1 cellular context compared by ENCODE assay signal in genomic region chr14:37594238-37594915, GRCh38.
TF ChIP-seq lines count a peak whose summit lies in the region.

No MANE protein-coding gene starts in this region.

TF ChIP-seq in HepG2, 621 proteins besides CTCF, POLR2A, EP300 and RAD21 (continued from another document and continues in another):
- TF ChIP-seq DZIP1 (CRISPR knock-in tag; IDR thresholded peaks at IDR 0.05) (peak; percentile 43; the same call in 1 of the 2 replicates), ZNF576 (CRISPR knock-in tag; IDR thresholded peaks at IDR 0.05) (peak; percentile 86; the same call in 1 of the 2 replicates), IKZF4 (CRISPR knock-in tag; IDR thresholded peaks at IDR 0.05; ENCODE audit: borderline replicate concordance, low read depth, not compliant biosample characterization) (no peak), ZNF784 (CRISPR knock-in tag; IDR thresholded peaks at IDR 0.05; ENCODE audit: borderline replicate concordance) (peak; percentile 85), ZNF256 (CRISPR knock-in tag; conservative IDR thresholded peaks at IDR 0.05) (no peak; the same call in 1 of the 2 replicates), KLF11 (CRISPR knock-in tag; IDR thresholded peaks at IDR 0.05) (peak; percentile 34; the same call in 1 of the 2 replicates), TIGD3 (CRISPR knock-in tag; IDR thresholded peaks at IDR 0.05; ENCODE audit: borderline replicate concordance) (no peak; the same call in 1 of the 2 replicates), AGO2 (optimal IDR thresholded peaks at IDR 0.05; ENCODE audit: low read depth, low read length) (peak; percentile 85), NFIB (CRISPR knock-in tag; IDR thresholded peaks at IDR 0.05; ENCODE audit: borderline replicate concordance) (no peak), MXD1 (CRISPR knock-in tag; IDR thresholded peaks at IDR 0.05) (peak; percentile 87; the same call in 1 of the 2 replicates), ZNF343 (CRISPR knock-in tag; IDR thresholded peaks at IDR 0.05) (no peak), KDM4B (CRISPR knock-in tag; IDR thresholded peaks at IDR 0.05) (peak; percentile 32; the same call in 1 of the 2 replicates), ZNF282 (IDR thresholded peaks at IDR 0.05; ENCODE audit: partially characterized antibody) (no peak), ZNF841 (CRISPR knock-in tag; IDR thresholded peaks at IDR 0.05; ENCODE audit: borderline replicate concordance) (no peak), SOX6 (IDR thresholded peaks at IDR 0.05) (no peak), SOX6 (CRISPR knock-in tag; IDR thresholded peaks at IDR 0.05) (peak; percentile 84), ZNF629 (CRISPR knock-in tag; conservative IDR thresholded peaks at IDR 0.05) (no peak; the same call in 1 of the 2 replicates), MED8 (CRISPR knock-in tag; IDR thresholded peaks at IDR 0.05; ENCODE audit: insufficient replicate concordance) (peak; percentile 40), HNRNPL (IDR thresholded peaks at IDR 0.05; ENCODE audit: low read depth, low read length) (no peak), TRIM22 (IDR thresholded peaks at IDR 0.05) (no peak), THRA (CRISPR knock-in tag; IDR thresholded peaks at IDR 0.05; ENCODE audit: borderline replicate concordance) (peak; percentile 59; the same call in 1 of the 2 replicates), TEAD3 (CRISPR knock-in tag; optimal IDR thresholded peaks at IDR 0.05; ENCODE audit: borderline replicate concordance) (peak; percentile 69), FOSL2 (CRISPR knock-in tag; IDR thresholded peaks at IDR 0.05) (peak; percentile 27; the same call in 1 of the 2 replicates), JDP2 (CRISPR knock-in tag; IDR thresholded peaks at IDR 0.05; ENCODE audit: borderline replicate concordance) (no peak), TFDP2 (CRISPR knock-in tag; IDR thresholded peaks at IDR 0.05) (peak; percentile 57; the same call in 1 of the 2 replicates), KAT8 (CRISPR knock-in tag; IDR thresholded peaks at IDR 0.05) (peak; percentile 60), PHF20 (CRISPR knock-in tag; IDR thresholded peaks at IDR 0.05) (no peak), ZNF382 (CRISPR knock-in tag; IDR thresholded peaks at IDR 0.05; ENCODE audit: borderline replicate concordance) (no peak), SMC3 (IDR thresholded peaks at IDR 0.05; ENCODE audit: low read length) (peak; percentile 99), ISX (CRISPR knock-in tag; conservative IDR thresholded peaks at IDR 0.05) (peak; percentile 82), NRL (CRISPR knock-in tag; IDR thresholded peaks at IDR 0.05; ENCODE audit: borderline replicate concordance) (peak; percentile 84; the same call in 1 of the 2 replicates), ZNF337 (CRISPR knock-in tag; IDR thresholded peaks at IDR 0.05; ENCODE audit: borderline replicate concordance, low read depth) (0 out of 2 replicates have a peak, but pooled peaks have one; percentile 69), GATAD1 (CRISPR knock-in tag; IDR thresholded peaks at IDR 0.05) (peak; percentile 74), CCAR2 (optimal IDR thresholded peaks at IDR 0.05; ENCODE audit: low read depth, low read length) (no peak), ZNF788 (CRISPR knock-in tag; IDR thresholded peaks at IDR 0.05; ENCODE audit: borderline replicate concordance) (no peak), ELF4 (CRISPR knock-in tag; IDR thresholded peaks at IDR 0.05; ENCODE audit: borderline replicate concordance) (no peak), MIXL1 (CRISPR knock-in tag; IDR thresholded peaks at IDR 0.05) (peak; percentile 77; the same call in 1 of the 2 replicates), SP1 (IDR thresholded peaks at IDR 0.05) (no peak), SP1 (CRISPR knock-in tag; IDR thresholded peaks at IDR 0.05) (no peak), NFRKB (IDR thresholded peaks at IDR 0.05) (no peak), ZNF646 (CRISPR knock-in tag; IDR thresholded peaks at IDR 0.05) (0 out of 2 replicates have a peak, but pooled peaks have one; percentile 37), DRAP1 (CRISPR knock-in tag; IDR thresholded peaks at IDR 0.05) (peak; percentile 42; the same call in 1 of the 2 replicates), ESRRA (CRISPR knock-in tag; IDR thresholded peaks at IDR 0.05; ENCODE audit: low read depth) (no peak), ZNF749 (CRISPR knock-in tag; IDR thresholded peaks at IDR 0.05; ENCODE audit: borderline replicate concordance) (peak; percentile 89)
